25 cellular contexts compared by ENCODE assay signal in the genomic region with DNA sequence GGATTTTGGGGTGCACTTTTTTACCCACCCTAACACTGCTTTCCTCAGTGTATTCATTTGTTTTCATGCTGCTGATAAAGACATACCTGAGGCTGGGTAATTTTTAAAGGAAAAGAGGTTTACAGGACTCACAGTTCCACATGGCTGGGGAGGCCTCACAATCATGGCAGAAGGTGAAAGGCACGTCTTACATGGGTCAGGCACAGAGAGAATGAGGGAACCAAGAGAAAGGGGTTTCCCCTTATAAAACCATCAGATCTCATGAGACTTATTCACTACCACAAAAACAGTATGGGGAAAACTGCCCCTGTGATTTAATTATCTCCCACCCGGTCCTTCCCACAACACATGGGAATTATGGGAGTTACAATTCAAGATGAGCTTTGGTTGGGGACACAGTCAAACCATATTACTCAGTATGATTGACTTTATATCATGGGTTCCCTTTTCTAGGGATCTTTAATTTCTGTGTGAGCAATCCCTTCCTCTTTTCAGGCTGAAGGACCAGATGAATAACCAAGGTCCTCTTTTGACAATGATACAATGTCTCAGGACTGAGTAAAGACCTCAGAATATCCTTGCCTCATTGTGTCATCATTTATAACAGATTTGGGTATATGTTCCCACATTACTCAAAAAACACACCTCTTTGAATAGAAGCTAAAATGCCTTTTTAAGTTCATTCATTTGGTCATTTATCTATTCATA.
DNase-seq lines count a peak whose midpoint lies in the region; ATAC-seq and TF ChIP-seq lines count a peak whose summit lies in the region.
"Had no signal": no experiment of that assay in that cellular context is flagged by ENCODE, and none has a peak within 500 bp of the region (broad histone marks: within the 10 kb centered on the region; RNA-seq: fewer than 3 reads in every experiment).

No MANE protein-coding gene starts in this region.

- H3K36me3 Mint-ChIP-seq in activated naive CD4-positive, alpha-beta T cell treated with anti-CD3 and anti-CD28 coated beads, Interleukin-2, amount 50 U/mL, for 72 hours = peaks cover 0 to 6% of the 10 kb centered on the region in 2 donors
- H3K36me3 Mint-ChIP-seq: activated naive CD4-positive, alpha-beta T cell treated with anti-CD3 and anti-CD28 coated beads, Interleukin-2, amount 50 U/mL, for 24 hours had no signal

- H3K27ac Mint-ChIP-seq in activated naive CD4-positive, alpha-beta T cell treated with anti-CD3 and anti-CD28 coated beads, Interleukin-2, amount 50 U/mL, for 72 hours = no peak overlapping the region
- H3K27ac Mint-ChIP-seq: activated CD8-positive, alpha-beta T cell treated with anti-CD3 and anti-CD28 coated beads for 36 hours; activated naive CD4-positive, alpha-beta T cell treated with anti-CD3 and anti-CD28 coated beads, Interleukin-2, amount 50 U/mL, for 24 hours had no signal

- H3K4me3 ChIP-seq in lung = no peak overlapping the region
- H3K4me3 ChIP-seq: A549, dorsolateral prefrontal cortex, Peyer's patch, SJSA1, stomach had no signal

- H3K27ac ChIP-seq in lung (ENCODE audit: low read depth in 1 of 2, low read length in 1 of 2) (no peak overlapping the region), caudate nucleus (ENCODE audit: low read depth, low read length) (no peak overlapping the region)
- H3K27ac ChIP-seq: A549, dorsolateral prefrontal cortex, Peyer's patch, SJSA1, stomach had no signal

- ATAC-seq in activated naive CD4-positive, alpha-beta T cell treated with anti-CD3 and anti-CD28 coated beads, Interleukin-2, amount 50 U/mL, for 72 hours = peak; percentile 62 to 63
- ATAC-seq in lung (ENCODE audit: insufficient read depth, low FRiP score) = peak; percentile 16
- no peak for ATAC-seq in HG03108 (IDR thresholded peaks at IDR 0.05; ENCODE audit: unreplicated experiment)
- ATAC-seq: A549; activated CD8-positive, alpha-beta T cell treated with anti-CD3 and anti-CD28 coated beads for 36 hours; activated T-cell treated with anti-CD3 and anti-CD28 coated beads, Interleukin-2, amount 50 U/mL, for 4 hours had no signal

- WGBS in lung, 2 donors = 77 to 82% methylated on average over 2 of the region's 2 CpGs

- no peaks in the 10 kb centered on the region for H3K36me3 ChIP-seq in lung (ENCODE audit: control insufficient read depth in 2 of 2, insufficient read depth in 2 of 2, low read length in 2 of 2)
- H3K36me3 ChIP-seq: Peyer's patch, SJSA1, stomach had no signal

- no peaks in the 10 kb centered on the region for H3K27me3 ChIP-seq in lung (ENCODE audit: control insufficient read depth, insufficient read depth)
- H3K27me3 ChIP-seq: dorsolateral prefrontal cortex, Peyer's patch, SJSA1, stomach had no signal

- DNase-seq in activated naive CD4-positive, alpha-beta T cell treated with anti-CD3 and anti-CD28 coated beads, Interleukin-2, amount 50 U/mL, for 72 hours (ENCODE audit: low spot score in 2 of 2) = no peak
- DNase-seq in activated naive CD4-positive, alpha-beta T cell (lab: John Stamatoyannopoulos, UW) = no peak
- DNase-seq in OCI-M1 (lab: John Stamatoyannopoulos, UW) (peak; percentile 53), lung (ENCODE audit: low spot score) (no peak), caudate nucleus (lab: John Stamatoyannopoulos, UW) (no peak), NCI-H146 (lab: John Stamatoyannopoulos, UW) (no peak)
- DNase-seq in activated CD8-positive, alpha-beta memory T cell treated with anti-CD3 and anti-CD28 coated beads, Interleukin-2, amount 50 U/mL, for 4 hours = no peak
- DNase-seq: activated CD8-positive, alpha-beta T cell treated with anti-CD3 and anti-CD28 coated beads for 36 hours; activated T-cell treated with anti-CD3 and anti-CD28 coated beads, Interleukin-2, amount 50 U/mL, for 4 hours; C1 segment of cervical spinal cord; dorsolateral prefrontal cortex; glutamatergic neuron; IMR-90; kidney glomerular epithelial cell; mesendoderm; NCI-H187; occipital lobe; Peyer's patch; stimulated activated CD4-positive, alpha-beta T cell treated with anti-CD3 and anti-CD28 coated beads, Interleukin-2, amount 100 ng/mL, for 48 hours; stomach; T-helper 2 cell had no signal

- peaks cover 3 to 12% of the 10 kb centered on the region in 2 donors for H3K9me3 Mint-ChIP-seq in activated naive CD4-positive, alpha-beta T cell treated with anti-CD3 and anti-CD28 coated beads, Interleukin-2, amount 50 U/mL, for 72 hours
- H3K9me3 Mint-ChIP-seq: activated CD8-positive, alpha-beta T cell treated with anti-CD3 and anti-CD28 coated beads for 36 hours; activated naive CD4-positive, alpha-beta T cell treated with anti-CD3 and anti-CD28 coated beads, Interleukin-2, amount 50 U/mL, for 24 hours; activated T-cell treated with anti-CD3 and anti-CD28 coated beads, Interleukin-2, amount 50 U/mL, for 4 hours had no signal

- no peak for TF ChIP-seq CTCF in lung (IDR thresholded peaks at IDR 0.05; ENCODE audit: control extremely low read depth, extremely low read depth)

- H3K4me1 ChIP-seq in lung (ENCODE audit: control insufficient read depth in 2 of 2, insufficient read depth in 2 of 2, low read length in 2 of 2) = peaks cover 0 to 3% of the 10 kb centered on the region in 2 donors
- H3K4me1 ChIP-seq: A549, Peyer's patch, SJSA1 had no signal

- H3K9me3 ChIP-seq in lung (ENCODE audit: control insufficient read depth in 2 of 2, insufficient read depth in 1 of 2, low read length in 1 of 2) = no peaks in the 10 kb centered on the region
- H3K9me3 ChIP-seq: A549, Peyer's patch, SJSA1, stomach had no signal
